In genomic region chr7:140542226-140542625, GRCh38 we compare ENCODE assay signal across 10 cellular contexts.
DNase-seq lines count a peak whose midpoint lies in the region; ATAC-seq and TF ChIP-seq lines count a peak whose summit lies in the region.
"Had no signal": no experiment of that assay in that cellular context is flagged by ENCODE, and none has a peak within 500 bp of the region (broad histone marks: within the 10 kb centered on the region; RNA-seq: fewer than 3 reads in every experiment).

No MANE protein-coding gene starts in this region.

- H3K36me3 Mint-ChIP-seq in immature natural killer cell, result no peaks in the 10 kb centered on the region
- H3K36me3 Mint-ChIP-seq: memory B cell had no signal

- H3K36me3 ChIP-seq in RWPE2 (ENCODE audit: low read depth), result no peaks in the 10 kb centered on the region

- H3K9me3 ChIP-seq in AG04450 (ENCODE audit: control insufficient read depth, insufficient read depth, low read length) (peaks cover 8% of the 10 kb centered on the region; the same call in 1 of the 2 replicates), RWPE2 (ENCODE audit: severe bottlenecking) (no peaks in the 10 kb centered on the region)

- H3K27ac ChIP-seq in AG04450 (ENCODE audit: low read depth, low read length), result peak overlapping the region; percentile 91
- H3K27ac ChIP-seq in RWPE2 (ENCODE audit: poor library complexity, severe bottlenecking), result peak overlapping the region; percentile 93

- H3K27me3 ChIP-seq in AG04450 (ENCODE audit: control insufficient read depth, insufficient read depth, low read length) (no peaks in the 10 kb centered on the region), RWPE2 (ENCODE audit: insufficient read depth, poor library complexity, severe bottlenecking) (no peaks in the 10 kb centered on the region)

- POLR2A ChIA-PET in AG04450 (lab: Yijun Ruan, JAX), result interaction anchor here (0.7 to 2.5 kb wide), 7 partner anchors 25 to 86 kb away, joined by 3 to 8 read pairs (median 5); no protein-coding TSS in a partner anchor

- peaks cover 11% of the 10 kb centered on the region for H3K4me1 ChIP-seq in RWPE2 (ENCODE audit: insufficient read depth, poor library complexity, severe bottlenecking)

- no peak overlapping the region for H3K4me3 ChIP-seq in AG04450 (ENCODE audit: low read depth, low read length)
- no peak overlapping the region for H3K4me3 ChIP-seq in RWPE2 (ENCODE audit: severe bottlenecking)

- H3K9me3 Mint-ChIP-seq in immature natural killer cell, result no peaks in the 10 kb centered on the region
- H3K9me3 Mint-ChIP-seq: activated B cell treated with CpG ODN at 0.5 μM for 24 hours, memory B cell had no signal

- ATAC-seq in RWPE2 (ENCODE audit: low read depth), result no peak

- CTCF ChIA-PET in AG04450 (lab: Charles Lee), result interaction anchor here (0.6 to 1.4 kb wide), 6 partner anchors 8 to 208 kb away, joined by 3 to 9 read pairs (median 4); no protein-coding TSS in a partner anchor

- no peak overlapping the region for H3K27ac Mint-ChIP-seq in immature natural killer cell
- H3K27ac Mint-ChIP-seq: activated B cell treated with CpG ODN at 0.5 μM for 24 hours, memory B cell had no signal

- peaks cover 0 to 2% (median 1%) of the 10 kb centered on the region in 3 donors for H3K27me3 Mint-ChIP-seq in immature natural killer cell (ENCODE audit: low read depth in 3 of 3)

- no peaks in the 10 kb centered on the region for H3K4me1 Mint-ChIP-seq in immature natural killer cell

- TF ChIP-seq CTCF in AG04450 (IDR thresholded peaks at IDR 0.05; ENCODE audit: low read depth, low read length) (no peak), RWPE2 (IDR thresholded peaks at IDR 0.05; ENCODE audit: poor library complexity, severe bottlenecking) (no peak)

- H3K4me3 Mint-ChIP-seq in immature natural killer cell, result no peak overlapping the region
- H3K4me3 Mint-ChIP-seq: activated B cell treated with CpG ODN at 0.5 μM for 24 hours, memory B cell had no signal

- DNase-seq in AG04450 (ENCODE audit: low read depth, low spot score) (no peak), RWPE2 (ENCODE audit: low spot score) (no peak), fibroblast of the conjunctiva (ENCODE audit: low read depth) (peak; percentile 65), myocyte (ENCODE audit: low read depth) (peak; percentile 24), immature natural killer cell (no peak), NK-92 (lab: John Stamatoyannopoulos, UW; ENCODE audit: unreplicated experiment) (no peak), cerebellar nuclear complex (lab: John Stamatoyannopoulos, UW) (no peak)
- no peak for DNase-seq in activated CD4-positive, alpha-beta T cell treated with anti-CD3 and anti-CD28 coated beads, Interleukin-2, amount 50 U/mL, for 1 hour
- DNase-seq: activated B cell treated with CpG ODN at 0.5 μM for 24 hours had no signal

Comparison
In these comparisons a context has a peak if more than half of its experiments do, and no peak if none do; other contexts are left out.
1. DNase-seq: peak in fibroblast of the conjunctiva (single experiment) and myocyte (single experiment); none in AG04450 (single experiment), RWPE2 (single experiment), immature natural killer cell (0 of 3), NK-92 (single experiment), cerebellar nuclear complex (0 of 2) and activated CD4-positive, alpha-beta T cell treated with anti-CD3 and anti-CD28 coated beads, Interleukin-2, amount 50 U/mL, for 1 hour (single experiment).